In the genomic region with DNA sequence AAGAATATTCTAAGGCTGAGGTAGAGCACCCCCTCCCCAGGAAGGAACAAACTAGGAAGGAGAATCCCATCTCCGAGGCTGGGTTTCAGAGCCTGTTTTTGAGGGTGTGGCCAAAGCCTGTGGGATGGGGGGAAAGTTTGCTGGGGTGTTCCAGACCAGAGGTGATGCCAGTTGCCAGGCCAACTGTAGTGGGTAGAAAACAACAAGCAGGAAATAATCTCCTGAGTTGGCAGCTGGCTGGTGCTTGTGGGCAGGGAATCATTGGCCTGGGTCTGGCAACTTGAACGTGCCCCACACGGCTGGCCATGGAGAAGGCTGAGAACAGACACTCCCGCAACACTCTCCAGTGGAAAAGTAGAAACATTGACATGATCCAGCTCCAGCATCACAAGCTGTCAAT, we compare ENCODE assay signal across 10 cellular contexts.
"Had no signal": no experiment of that assay in that cellular context is flagged by ENCODE, and none has a peak within 500 bp of the region (broad histone marks: within the 10 kb centered on the region; RNA-seq: fewer than 3 reads in every experiment).

No MANE protein-coding gene starts in this region.

- H3K4me3 Mint-ChIP-seq: activated naive CD8-positive, alpha-beta T cell treated with anti-CD3 and anti-CD28 coated beads for 36 hours; neural crest cell had no signal

- H3K9me3 ChIP-seq: thyroid gland had no signal

- ATAC-seq: left colon had no signal

- H3K27me3 ChIP-seq: brain microvascular endothelial cell, thyroid gland had no signal

- H3K4me1 ChIP-seq: thyroid gland had no signal

- H3K9me3 Mint-ChIP-seq: neural crest cell had no signal

- DNase-seq: activated CD4-positive, CD25-positive, alpha-beta regulatory T cell; activated effector memory CD4-positive, alpha-beta T cell treated with anti-CD3 and anti-CD28 coated beads, Interleukin-2, amount 50 U/mL, for 16 hours; activated naive CD8-positive, alpha-beta T cell treated with anti-CD3 and anti-CD28 coated beads for 36 hours; brain microvascular endothelial cell; dermis blood vessel endothelial cell; erythroblast; hypothalamus; left colon; thyroid gland had no signal

- H3K27me3 Mint-ChIP-seq: activated naive CD8-positive, alpha-beta T cell treated with anti-CD3 and anti-CD28 coated beads for 36 hours had no signal

- H3K4me1 Mint-ChIP-seq: neural crest cell had no signal

- H3K27ac Mint-ChIP-seq: activated naive CD8-positive, alpha-beta T cell treated with anti-CD3 and anti-CD28 coated beads for 36 hours had no signal

- H3K36me3 ChIP-seq: brain microvascular endothelial cell, thyroid gland had no signal

- H3K27ac ChIP-seq: brain microvascular endothelial cell, thyroid gland had no signal

- H3K4me3 ChIP-seq: thyroid gland had no signal
